Comparison of ENCODE assay signal across 1 cellular context in genomic region chr4:88143504-88143903, GRCh38.
TF ChIP-seq lines count a peak whose summit lies in the region.

No MANE protein-coding gene starts in this region.

TF ChIP-seq in A549, 52 proteins besides CTCF, POLR2A, EP300 and RAD21 (continued from another document):
- TF ChIP-seq REST (IDR thresholded peaks at IDR 0.05) (no peak), RNF2 (IDR thresholded peaks at IDR 0.05; ENCODE audit: borderline replicate concordance, low read depth) (no peak), HOXB13 (CRISPR knock-in tag; IDR thresholded peaks at IDR 0.05; ENCODE audit: low read depth) (no peak), HOXB5 (CRISPR knock-in tag; IDR thresholded peaks at IDR 0.05) (no peak), NR3C1 (IDR thresholded peaks at IDR 0.05) (no peak), ZC3H11A (IDR thresholded peaks at IDR 0.05) (no peak), FOSL2 (IDR thresholded peaks at IDR 0.05) (peak; percentile 79), FOSL2 (CRISPR knock-in tag; IDR thresholded peaks at IDR 0.05) (peak; percentile 91), HDAC2 (IDR thresholded peaks at IDR 0.05) (no peak), HEYL (CRISPR knock-in tag; IDR thresholded peaks at IDR 0.05) (no peak), MAX (IDR thresholded peaks at IDR 0.05) (peak; percentile 31; the same call in 1 of the 2 replicates), CEBPB (IDR thresholded peaks at IDR 0.05) (peak in 1 of 2 experiments; percentile 2; a peak in 1 of 4 replicates), MYC (IDR thresholded peaks at IDR 0.05; ENCODE audit: borderline replicate concordance, low read length) (no peak), CHD4 (IDR thresholded peaks at IDR 0.05; ENCODE audit: borderline replicate concordance) (no peak), ESRRA (IDR thresholded peaks at IDR 0.05; ENCODE audit: borderline replicate concordance, low read length) (no peak)
- TF ChIP-seq, protein P1, sequence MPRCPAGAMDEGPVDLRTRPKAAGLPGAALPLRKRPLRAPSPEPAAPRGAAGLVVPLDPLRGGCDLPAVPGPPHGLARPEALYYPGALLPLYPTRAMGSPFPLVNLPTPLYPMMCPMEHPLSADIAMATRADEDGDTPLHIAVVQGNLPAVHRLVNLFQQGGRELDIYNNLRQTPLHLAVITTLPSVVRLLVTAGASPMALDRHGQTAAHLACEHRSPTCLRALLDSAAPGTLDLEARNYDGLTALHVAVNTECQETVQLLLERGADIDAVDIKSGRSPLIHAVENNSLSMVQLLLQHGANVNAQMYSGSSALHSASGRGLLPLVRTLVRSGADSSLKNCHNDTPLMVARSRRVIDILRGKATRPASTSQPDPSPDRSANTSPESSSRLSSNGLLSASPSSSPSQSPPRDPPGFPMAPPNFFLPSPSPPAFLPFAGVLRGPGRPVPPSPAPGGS (IDR thresholded peaks at IDR 0.05), result no peak
